In genomic region chr7:44106311-44107065, GRCh38 we compare ENCODE assay signal across 18 cellular contexts. TPM values are rescaled to one million over a fixed set of nuclear protein-coding genes. Genes with fewer than 3 reads are reported as not detected.
DNase-seq lines count a peak whose midpoint lies in the region; ATAC-seq and TF ChIP-seq lines count a peak whose summit lies in the region.
"Had no signal": no experiment of that assay in that cellular context is flagged by ENCODE, and none has a peak within 500 bp of the region (broad histone marks: within the 10 kb centered on the region; RNA-seq: fewer than 3 reads in every experiment).

No MANE protein-coding gene starts in this region.

- H3K9me3 ChIP-seq in upper lobe of right lung: no peaks in the 10 kb centered on the region
- H3K9me3 ChIP-seq: HAP-1 had no signal

- intact Hi-C loops in dorsolateral prefrontal cortex (cut with DNase I) (no loop called here), upper lobe of right lung (cut with DNase I) (no loop called here)

- peaks cover 12% of the 10 kb centered on the region for H3K27me3 Mint-ChIP-seq in activated T-cell treated with anti-CD3 and anti-CD28 coated beads, Interleukin-2, amount 50 U/mL, for 24 hours
- no peaks in the 10 kb centered on the region for H3K27me3 Mint-ChIP-seq in activated T-cell treated with anti-CD3 and anti-CD28 coated beads, Interleukin-2, amount 50 U/mL, for 72 hours (ENCODE audit: low read depth)
- H3K27me3 Mint-ChIP-seq in osteocyte (ENCODE audit: unreplicated experiment): no peaks in the 10 kb centered on the region

- peaks cover 12% of the 10 kb centered on the region for H3K4me1 Mint-ChIP-seq in activated T-cell treated with anti-CD3 and anti-CD28 coated beads, Interleukin-2, amount 50 U/mL, for 24 hours (ENCODE audit: low read depth)
- peaks cover 12% of the 10 kb centered on the region for H3K4me1 Mint-ChIP-seq in activated T-cell treated with anti-CD3 and anti-CD28 coated beads, Interleukin-2, amount 50 U/mL, for 72 hours (ENCODE audit: low read depth)
- peaks cover 52% of the 10 kb centered on the region for H3K4me1 Mint-ChIP-seq in osteocyte (ENCODE audit: unreplicated experiment)
- H3K4me1 Mint-ChIP-seq: central memory CD8-positive, alpha-beta T cell had no signal

- H3K27me3 ChIP-seq in dorsolateral prefrontal cortex (peaks cover 0 to 43% (median 11%) of the 10 kb centered on the region in 45 donors), upper lobe of right lung (no peaks in the 10 kb centered on the region)

- H3K36me3 Mint-ChIP-seq in activated T-cell treated with anti-CD3 and anti-CD28 coated beads, Interleukin-2, amount 50 U/mL, for 24 hours (ENCODE audit: low read depth): peaks cover 31% of the 10 kb centered on the region
- H3K36me3 Mint-ChIP-seq in activated T-cell treated with anti-CD3 and anti-CD28 coated beads, Interleukin-2, amount 50 U/mL, for 72 hours (ENCODE audit: insufficient read depth in 2 of 2): no peaks in the 10 kb centered on the region
- H3K36me3 Mint-ChIP-seq in osteocyte (ENCODE audit: unreplicated experiment): peaks cover 18% of the 10 kb centered on the region

- CTCF ChIA-PET in RWPE1 (lab: Yijun Ruan, JAX): no interaction called here

- H3K27ac ChIP-seq in dorsolateral prefrontal cortex (peak overlapping the region in 31 of 59 donors; percentile 11 to 89 (median 64)), upper lobe of right lung (peak overlapping the region; percentile 78), RWPE1 (no peak overlapping the region; the same call in 1 of the 2 replicates)

- H3K36me3 ChIP-seq in upper lobe of right lung: peaks cover 23% of the 10 kb centered on the region
- H3K36me3 ChIP-seq: HAP-1 had no signal

- peaks cover 3% of the 10 kb centered on the region for H3K4me1 ChIP-seq in upper lobe of right lung
- H3K4me1 ChIP-seq: HAP-1 had no signal

- no peak overlapping the region for H3K27ac Mint-ChIP-seq in activated T-cell treated with anti-CD3 and anti-CD28 coated beads, Interleukin-2, amount 50 U/mL, for 24 hours
- H3K27ac Mint-ChIP-seq in activated T-cell treated with anti-CD3 and anti-CD28 coated beads, Interleukin-2, amount 50 U/mL, for 72 hours: no peak overlapping the region
- H3K27ac Mint-ChIP-seq in osteocyte (ENCODE audit: unreplicated experiment): peak overlapping the region; percentile 87
- H3K27ac Mint-ChIP-seq: activated CD4-positive, alpha-beta T cell treated with anti-CD3 and anti-CD28 coated beads, Interleukin-2, amount 10 ng/mL, durations not matched to agents 24 days and 14 days had no signal

- TF ChIP-seq CTCF in dorsolateral prefrontal cortex (IDR thresholded peaks at IDR 0.05 in 54 of 56, conservative IDR thresholded peaks at IDR 0.05 in 2 of 56; ENCODE audit: low read depth in 1 of 56, partially characterized antibody in 56 of 56) (no peak), osteocyte (IDR thresholded peaks at IDR 0.05) (no peak), upper lobe of right lung (IDR thresholded peaks at IDR 0.05) (no peak), RWPE1 (conservative IDR thresholded peaks at IDR 0.05; ENCODE audit: low read depth) (no peak)

- H3K4me3 ChIP-seq in dorsolateral prefrontal cortex (peak overlapping the region in 12 of 59 donors; percentile 42 to 64 (median 59)), upper lobe of right lung (peak overlapping the region; percentile 53)
- H3K4me3 ChIP-seq: HAP-1 had no signal

- DNase-seq in activated T-cell treated with anti-CD3 and anti-CD28 coated beads, Interleukin-2, amount 50 U/mL, for 24 hours: no peak
- no peak for DNase-seq in activated T-cell treated with anti-CD3 and anti-CD28 coated beads, Interleukin-2, amount 50 U/mL, for 72 hours
- DNase-seq in dorsolateral prefrontal cortex (no peak), osteocyte (ENCODE audit: extremely low spot score, unreplicated experiment) (no peak), upper lobe of right lung (no peak), RWPE1 (ENCODE audit: low spot score) (no peak), T-helper 2 cell (no peak), C1 segment of cervical spinal cord (lab: John Stamatoyannopoulos, UW) (no peak)
- DNase-seq: activated CD4-positive, alpha-beta T cell treated with anti-CD3 and anti-CD28 coated beads, Interleukin-2, amount 10 ng/mL, durations not matched to agents 24 days and 14 days; erythroblast; NCI-H2171; stimulated activated CD4-positive, alpha-beta T cell treated with anti-CD3 and anti-CD28 coated beads, Interleukin-2, amount 100 ng/mL, for 48 hours; stimulated activated naive CD4-positive, alpha-beta T cell; T-helper 1 cell had no signal

- H3K9me3 Mint-ChIP-seq in activated T-cell treated with anti-CD3 and anti-CD28 coated beads, Interleukin-2, amount 50 U/mL, for 24 hours: no peaks in the 10 kb centered on the region
- H3K9me3 Mint-ChIP-seq in activated T-cell treated with anti-CD3 and anti-CD28 coated beads, Interleukin-2, amount 50 U/mL, for 72 hours: no peaks in the 10 kb centered on the region
- no peaks in the 10 kb centered on the region for H3K9me3 Mint-ChIP-seq in osteocyte (ENCODE audit: unreplicated experiment)
- H3K9me3 Mint-ChIP-seq: activated CD4-positive, alpha-beta T cell treated with anti-CD3 and anti-CD28 coated beads, Interleukin-2, amount 10 ng/mL, durations not matched to agents 24 days and 14 days; central memory CD8-positive, alpha-beta T cell; memory B cell had no signal

- peak overlapping the region; percentile 82 for H3K4me3 Mint-ChIP-seq in activated T-cell treated with anti-CD3 and anti-CD28 coated beads, Interleukin-2, amount 50 U/mL, for 24 hours
- H3K4me3 Mint-ChIP-seq in activated T-cell treated with anti-CD3 and anti-CD28 coated beads, Interleukin-2, amount 50 U/mL, for 72 hours: no peak overlapping the region
- H3K4me3 Mint-ChIP-seq in osteocyte (ENCODE audit: unreplicated experiment): peak overlapping the region; percentile 86

- ATAC-seq in activated T-cell treated with anti-CD3 and anti-CD28 coated beads, Interleukin-2, amount 50 U/mL, for 72 hours (replicated peaks in 1 of 2): no peak
- ATAC-seq in upper lobe of right lung: no peak

- POLR2A ChIA-PET in RWPE1 (lab: Yijun Ruan, JAX; ENCODE audit: low non-redundant PET): interaction anchor here (0.6 kb wide), 1 partner anchor 13 kb away, joined by 7 read pairs; no protein-coding TSS in a partner anchor

RNA-seq across cellular contexts. Expression of gene AEBP1, which starts 2.3 kb away (rescaled TPM):
- total RNA-seq in activated T-cell treated with anti-CD3 and anti-CD28 coated beads, Interleukin-2, amount 50 U/mL, for 72 hours: 10 to 100 TPM; 18.1 to 18.4 TPM
- total RNA-seq in dorsolateral prefrontal cortex: 100 to 1,000 TPM in 5 of 120 experiments, 10 to 100 TPM in 114, 1 to 10 TPM in 1; 9.1 to 175 (median 43.5) TPM
- total RNA-seq in osteocyte: 781 and 794 TPM in 2 replicates
- total RNA-seq in upper lobe of right lung: 272 TPM
- total RNA-seq: A172 had no signal

RNA-seq across cellular contexts. Expression of gene POLD2, which starts 16.9 kb away (rescaled TPM):
- total RNA-seq in activated T-cell treated with anti-CD3 and anti-CD28 coated beads, Interleukin-2, amount 50 U/mL, for 72 hours: 100 to 1,000 TPM; 101 to 138 TPM
- total RNA-seq in dorsolateral prefrontal cortex: 10 to 100 TPM; 33.8 to 83.9 (median 57.8) TPM
- 59.2 and 63.0 TPM in 2 replicates for total RNA-seq in osteocyte
- total RNA-seq in upper lobe of right lung: 60.2 TPM

RNA-seq across cellular contexts. Expression of gene POLM, which starts 24.2 kb away (rescaled TPM):
- total RNA-seq in activated T-cell treated with anti-CD3 and anti-CD28 coated beads, Interleukin-2, amount 50 U/mL, for 72 hours: 10 to 100 TPM; 40.2 to 46.0 TPM
- total RNA-seq in dorsolateral prefrontal cortex: 10 to 100 TPM; 10.6 to 34.8 (median 18.7) TPM
- 29.3 and 31.9 TPM in 2 replicates for total RNA-seq in osteocyte
- total RNA-seq in upper lobe of right lung: 26.8 TPM

RNA-seq across cellular contexts. Expression of gene MYL7, which starts 34.6 kb away (rescaled TPM):
- total RNA-seq in activated T-cell treated with anti-CD3 and anti-CD28 coated beads, Interleukin-2, amount 50 U/mL, for 72 hours: not detected
- total RNA-seq in dorsolateral prefrontal cortex (1 to 10 TPM in 59 of 120 experiments, under 1 TPM in 5, not detected in 56; 0.82 to 5.6 (median 1.9) TPM), osteocyte (not detected in 2 replicates), upper lobe of right lung (3.1 TPM)
- total RNA-seq: A172; activated CD4-positive, alpha-beta T cell treated with anti-CD3 and anti-CD28 coated beads, Interleukin-2, amount 10 ng/mL, durations not matched to agents 24 days and 14 days had no signal

RNA-seq across cellular contexts. Expression of gene PGAM2, which starts 41.1 kb away (rescaled TPM):
- total RNA-seq in activated T-cell treated with anti-CD3 and anti-CD28 coated beads, Interleukin-2, amount 50 U/mL, for 72 hours: 1 to 10 TPM; 1.2 to 1.7 TPM
- total RNA-seq in dorsolateral prefrontal cortex (10 to 100 TPM in 66 of 120 experiments, 1 to 10 TPM in 54; 2.8 to 52.0 (median 11.0) TPM), osteocyte (0.97 TPM in 1 of 2 replicates, not detected in the other), upper lobe of right lung (1.1 TPM)
- total RNA-seq: A172 had no signal

Comparison
In these comparisons a context has a peak if more than half of its experiments do, and no peak if none do; other contexts are left out.
1. H3K4me3 Mint-ChIP-seq: peak in activated T-cell treated with anti-CD3 and anti-CD28 coated beads, Interleukin-2, amount 50 U/mL, for 24 hours (single experiment) and osteocyte (single experiment); none in activated T-cell treated with anti-CD3 and anti-CD28 coated beads, Interleukin-2, amount 50 U/mL, for 72 hours (0 of 2).